ENCODE assay signal across 8 cellular contexts in the genomic region with DNA sequence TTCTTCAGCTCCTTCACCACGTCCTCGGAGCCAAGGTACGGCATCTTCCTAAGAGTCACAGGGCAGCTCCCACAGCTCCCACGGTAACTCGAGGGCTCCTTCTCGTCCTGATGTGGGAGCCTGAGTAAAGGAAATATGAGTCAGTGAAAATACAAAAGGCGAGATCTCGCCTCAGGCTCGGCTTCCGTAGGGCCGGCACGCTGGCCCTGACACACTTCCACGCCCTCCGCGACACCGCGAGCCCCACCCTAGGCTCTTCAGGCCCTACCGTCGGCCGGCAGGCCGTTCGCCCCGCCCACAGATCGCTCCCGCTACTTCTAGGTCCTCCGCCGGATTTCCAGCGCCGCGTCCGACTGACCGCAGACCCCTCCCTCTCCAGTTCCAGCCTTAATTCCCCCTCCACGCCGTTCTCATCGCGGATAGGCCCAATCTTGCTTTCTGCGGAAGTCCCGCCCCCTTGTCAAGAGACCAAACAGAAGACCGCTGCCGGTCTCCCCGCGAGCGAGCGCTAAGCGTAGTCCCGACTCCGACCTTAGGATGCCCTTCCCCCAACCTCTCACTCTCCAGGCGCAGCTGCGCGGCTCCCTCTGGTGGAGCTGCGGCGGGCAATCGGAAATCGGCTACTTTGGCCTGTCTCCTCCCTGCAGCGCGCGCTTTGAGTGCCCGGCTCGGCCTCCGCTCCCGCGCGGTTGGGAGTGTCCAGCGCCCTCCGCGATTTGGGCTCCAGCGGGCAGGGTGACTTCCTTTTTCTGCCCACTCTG. TPM values are rescaled to one million over a fixed set of nuclear protein-coding genes. Genes with fewer than 3 reads are reported as not detected.
DNase-seq lines count a peak whose midpoint lies in the region; ATAC-seq and TF ChIP-seq lines count a peak whose summit lies in the region.

A gene (minus strand): TSS at position 126 of the 761 bp plus-strand sequence. CDS start 82 bp downstream, at position 44.
A gene (plus strand): TSS at position 653 of the 761 bp plus-strand sequence. CDS start 261 bp downstream, outside the sequence.

- H3K4me1 ChIP-seq in liver (ENCODE audit: control insufficient read depth in 4 of 4, insufficient read depth in 4 of 4, low read length in 3 of 4) = peaks cover 2 to 23% (median 17%) of the 10 kb centered on the region in 4 donors

- H3K27me3 Mint-ChIP-seq in CD4-positive, alpha-beta T cell = no peaks in the 10 kb centered on the region

- TF ChIP-seq CTCF in CD4-positive, alpha-beta T cell (IDR thresholded peaks at IDR 0.05) = peak; percentile 73
- peak; percentile 50 for TF ChIP-seq CTCF in liver (IDR thresholded peaks at IDR 0.05; ENCODE audit: low read depth, low read length, missing input control)

- intact Hi-C loops in CD4-positive, alpha-beta T cell (cut with DNase I, micrococcal nuclease) = loop anchor here (1.0 to 2.0 kb wide), 4 partner anchors 24 to 90 kb away; a partner anchor contains a TSS

- H3K27ac Mint-ChIP-seq in CD4-positive, alpha-beta T cell = peak within 1 kb of the TSS; percentile 98

- H3K36me3 Mint-ChIP-seq in CD4-positive, alpha-beta T cell (ENCODE audit: low read depth) = peaks cover 59% of the 10 kb centered on the region

- WGBS in liver = under 1% methylated on average over 67 of the region's 67 CpGs

- peak within 1 kb of the TSS; percentile 89 for H3K27ac ChIP-seq in CD4-positive, alpha-beta T cell (ENCODE audit: low read depth, low read length)
- H3K27ac ChIP-seq in liver (ENCODE audit: low read depth in 1 of 2, low read length in 2 of 2) = peak within 1 kb of the TSS; percentile 82 to 93

- peak within 1 kb of the TSS; percentile 94 to 95 for H3K9ac ChIP-seq in liver (ENCODE audit: low read depth in 1 of 2, low read length in 2 of 2)

- peak; percentile 85 to 89 for TF ChIP-seq RAD21 in liver (IDR thresholded peaks at IDR 0.05)

- peak; percentile 89 to 97 (median 94) for DNase-seq in CD4-positive, alpha-beta T cell
- peak; percentile 99 for DNase-seq in NCI-H774 (lab: John Stamatoyannopoulos, UW)
- DNase-seq in activated CD4-positive, alpha-beta T cell treated with anti-CD3 and anti-CD28 coated beads, Interleukin-2, amount 50 U/mL, for 4 hours = peak; percentile 93 to 96
- DNase-seq in dermis blood vessel endothelial cell = peak; percentile 100
- peak; percentile 98 for DNase-seq in stimulated activated CD4-positive, alpha-beta T cell treated with anti-CD3 and anti-CD28 coated beads, Interleukin-4, amount 100 ng/mL, for 24 hours

- POLR2A ChIA-PET in CD4-positive, alpha-beta T cell (lab: Charles Lee) = interaction anchor here (0.6 to 5.3 kb wide), 31 partner anchors 8 to 1509 kb away, joined by 3 to 256 read pairs (median 6); a partner anchor contains a TSS

- ATAC-seq in CD4-positive, alpha-beta T cell (ENCODE audit: poor library complexity) = peak; percentile 92
- ATAC-seq in GM19397 (IDR thresholded peaks at IDR 0.05; ENCODE audit: unreplicated experiment) = peak; percentile 89
- ATAC-seq in HG03571 (IDR thresholded peaks at IDR 0.05; ENCODE audit: unreplicated experiment) = peak; percentile 90

- H3K4me3 Mint-ChIP-seq in CD4-positive, alpha-beta T cell = peak within 1 kb of the TSS; percentile 99

- H3K4me3 ChIP-seq in liver (ENCODE audit: low read depth in 1 of 3, low read length in 3 of 3) = peak within 1 kb of the TSS; percentile 64 to 95 (median 94)

- no peaks in the 10 kb centered on the region for H3K27me3 ChIP-seq in CD4-positive, alpha-beta T cell (ENCODE audit: control insufficient read depth, insufficient read depth, low read length)
- H3K27me3 ChIP-seq in liver (ENCODE audit: control insufficient read depth in 4 of 4, insufficient read depth in 4 of 4, low read length in 3 of 4) = no peaks in the 10 kb centered on the region

- no peaks in the 10 kb centered on the region for H3K9me3 Mint-ChIP-seq in CD4-positive, alpha-beta T cell

- no peaks in the 10 kb centered on the region for H3K9me3 ChIP-seq in CD4-positive, alpha-beta T cell (ENCODE audit: control insufficient read depth, low read length)
- no peaks in the 10 kb centered on the region for H3K9me3 ChIP-seq in liver (ENCODE audit: control insufficient read depth in 4 of 4, low read length in 3 of 4)

- H3K4me1 Mint-ChIP-seq in CD4-positive, alpha-beta T cell (ENCODE audit: low read depth) = peaks cover 52% of the 10 kb centered on the region

- CTCF ChIA-PET in CD4-positive, alpha-beta T cell (lab: Charles Lee) = interaction anchor here (0.5 to 6.1 kb wide), 18 partner anchors 19 to 832 kb away, joined by 3 to 60 read pairs (median 4); a partner anchor contains a TSS

- peaks cover 0 to 10% (median 7%) of the 10 kb centered on the region in 4 donors for H3K36me3 ChIP-seq in liver (ENCODE audit: control insufficient read depth in 4 of 4, insufficient read depth in 3 of 4, low read depth in 1 of 4, low read length in 3 of 4)

TF ChIP-seq in liver, 16 proteins besides CTCF, POLR2A, EP300 and RAD21:
- peak; percentile 73 for TF ChIP-seq TAF1 (conservative IDR thresholded peaks at IDR 0.05)
- peak; percentile 96 for TF ChIP-seq SP1 (IDR thresholded peaks at IDR 0.05)
- TF ChIP-seq, protein P1, sequence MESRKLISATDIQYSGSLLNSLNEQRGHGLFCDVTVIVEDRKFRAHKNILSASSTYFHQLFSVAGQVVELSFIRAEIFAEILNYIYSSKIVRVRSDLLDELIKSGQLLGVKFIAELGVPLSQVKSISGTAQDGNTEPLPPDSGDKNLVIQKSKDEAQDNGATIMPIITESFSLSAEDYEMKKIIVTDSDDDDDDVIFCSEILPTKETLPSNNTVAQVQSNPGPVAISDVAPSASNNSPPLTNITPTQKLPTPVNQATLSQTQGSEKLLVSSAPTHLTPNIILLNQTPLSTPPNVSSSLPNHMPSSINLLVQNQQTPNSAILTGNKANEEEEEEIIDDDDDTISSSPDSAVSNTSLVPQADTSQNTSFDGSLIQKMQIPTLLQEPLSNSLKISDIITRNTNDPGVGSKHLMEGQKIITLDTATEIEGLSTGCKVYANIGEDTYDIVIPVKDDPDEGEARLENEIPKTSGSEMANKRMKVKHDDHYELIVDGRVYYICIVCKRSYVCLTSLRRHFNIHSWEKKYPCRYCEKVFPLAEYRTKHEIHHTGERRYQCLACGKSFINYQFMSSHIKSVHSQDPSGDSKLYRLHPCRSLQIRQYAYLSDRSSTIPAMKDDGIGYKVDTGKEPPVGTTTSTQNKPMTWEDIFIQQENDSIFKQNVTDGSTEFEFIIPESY (IDR thresholded peaks at IDR 0.05) = peak; percentile 89
- TF ChIP-seq EGR1 (IDR thresholded peaks at IDR 0.05; ENCODE audit: low read depth in 2 of 2) = peak; percentile 47 to 74
- peak; percentile 75 for TF ChIP-seq FOXA1 (IDR thresholded peaks at IDR 0.05)
- TF ChIP-seq, protein P2, sequence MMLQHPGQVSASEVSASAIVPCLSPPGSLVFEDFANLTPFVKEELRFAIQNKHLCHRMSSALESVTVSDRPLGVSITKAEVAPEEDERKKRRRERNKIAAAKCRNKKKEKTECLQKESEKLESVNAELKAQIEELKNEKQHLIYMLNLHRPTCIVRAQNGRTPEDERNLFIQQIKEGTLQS (IDR thresholded peaks at IDR 0.05) = no peak
- peak; percentile 95 for TF ChIP-seq YY1 (IDR thresholded peaks at IDR 0.05)
- TF ChIP-seq JUND (IDR thresholded peaks at IDR 0.05) = peak in 1 of 2 donors; percentile 51
- TF ChIP-seq HNF4A (conservative IDR thresholded peaks at IDR 0.05) = peak; percentile 55 to 56
- TF ChIP-seq, protein P3, sequence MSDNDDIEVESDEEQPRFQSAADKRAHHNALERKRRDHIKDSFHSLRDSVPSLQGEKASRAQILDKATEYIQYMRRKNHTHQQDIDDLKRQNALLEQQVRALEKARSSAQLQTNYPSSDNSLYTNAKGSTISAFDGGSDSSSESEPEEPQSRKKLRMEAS (IDR thresholded peaks at IDR 0.05) = peak; percentile 69
- TF ChIP-seq RXRA (IDR thresholded peaks at IDR 0.05) = peak; percentile 72 to 80
- peak; percentile 29 for TF ChIP-seq HNF4G (IDR thresholded peaks at IDR 0.05)
- TF ChIP-seq NR2F2 (IDR thresholded peaks at IDR 0.05) = peak; percentile 49
- TF ChIP-seq, protein P4, sequence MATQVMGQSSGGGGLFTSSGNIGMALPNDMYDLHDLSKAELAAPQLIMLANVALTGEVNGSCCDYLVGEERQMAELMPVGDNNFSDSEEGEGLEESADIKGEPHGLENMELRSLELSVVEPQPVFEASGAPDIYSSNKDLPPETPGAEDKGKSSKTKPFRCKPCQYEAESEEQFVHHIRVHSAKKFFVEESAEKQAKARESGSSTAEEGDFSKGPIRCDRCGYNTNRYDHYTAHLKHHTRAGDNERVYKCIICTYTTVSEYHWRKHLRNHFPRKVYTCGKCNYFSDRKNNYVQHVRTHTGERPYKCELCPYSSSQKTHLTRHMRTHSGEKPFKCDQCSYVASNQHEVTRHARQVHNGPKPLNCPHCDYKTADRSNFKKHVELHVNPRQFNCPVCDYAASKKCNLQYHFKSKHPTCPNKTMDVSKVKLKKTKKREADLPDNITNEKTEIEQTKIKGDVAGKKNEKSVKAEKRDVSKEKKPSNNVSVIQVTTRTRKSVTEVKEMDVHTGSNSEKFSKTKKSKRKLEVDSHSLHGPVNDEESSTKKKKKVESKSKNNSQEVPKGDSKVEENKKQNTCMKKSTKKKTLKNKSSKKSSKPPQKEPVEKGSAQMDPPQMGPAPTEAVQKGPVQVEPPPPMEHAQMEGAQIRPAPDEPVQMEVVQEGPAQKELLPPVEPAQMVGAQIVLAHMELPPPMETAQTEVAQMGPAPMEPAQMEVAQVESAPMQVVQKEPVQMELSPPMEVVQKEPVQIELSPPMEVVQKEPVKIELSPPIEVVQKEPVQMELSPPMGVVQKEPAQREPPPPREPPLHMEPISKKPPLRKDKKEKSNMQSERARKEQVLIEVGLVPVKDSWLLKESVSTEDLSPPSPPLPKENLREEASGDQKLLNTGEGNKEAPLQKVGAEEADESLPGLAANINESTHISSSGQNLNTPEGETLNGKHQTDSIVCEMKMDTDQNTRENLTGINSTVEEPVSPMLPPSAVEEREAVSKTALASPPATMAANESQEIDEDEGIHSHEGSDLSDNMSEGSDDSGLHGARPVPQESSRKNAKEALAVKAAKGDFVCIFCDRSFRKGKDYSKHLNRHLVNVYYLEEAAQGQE (IDR thresholded peaks at IDR 0.05) = peak; percentile 88
- TF ChIP-seq GABPA (IDR thresholded peaks at IDR 0.05 in 1 of 2, conservative IDR thresholded peaks at IDR 0.05 in 1 of 2) = peak; percentile 72 to 94
- peak; percentile 18 for TF ChIP-seq FOXA2 (IDR thresholded peaks at IDR 0.05)

RNA-seq across cellular contexts. Expression of the first gene that starts in this region (rescaled TPM):
- total RNA-seq in CD4-positive, alpha-beta T cell = 10 to 100 TPM; 44.1 to 48.0 TPM
- total RNA-seq in dermis blood vessel endothelial cell (26.7 and 38.3 TPM in 2 replicates), liver (10 to 100 TPM in 1 of 2 donors, 1 to 10 TPM in 1; 9.4 to 10.6 TPM)
- polyA plus RNA-seq in liver = 1 to 10 TPM; 4.3 to 4.6 TPM

RNA-seq across cellular contexts. Expression of the second gene that starts in this region (rescaled TPM):
- 1 to 10 TPM; 6.4 to 6.8 TPM for total RNA-seq in CD4-positive, alpha-beta T cell
- total RNA-seq in dermis blood vessel endothelial cell (2.4 and 3.3 TPM in 2 replicates), liver (1 to 10 TPM; 1.0 to 6.6 TPM)
- 1 to 10 TPM in 1 of 2 donors, under 1 TPM in 1; 0.82 to 1.5 TPM for polyA plus RNA-seq in liver

Comparison
In these comparisons a context has a peak if more than half of its experiments do, and no peak if none do; other contexts are left out.
1. Peak in every context shown above with its lines: DNase-seq, ATAC-seq, H3K4me3 ChIP-seq and H3K27ac ChIP-seq.